22 cellular contexts compared by ENCODE assay signal in genomic region chr6:46115634-46116033, GRCh38. TPM values are rescaled to one million over a fixed set of nuclear protein-coding genes. Genes with fewer than 3 reads are reported as not detected.
"Had no signal": no experiment of that assay in that cellular context is flagged by ENCODE, and none has a peak within 500 bp of the region (broad histone marks: within the 10 kb centered on the region; RNA-seq: fewer than 3 reads in every experiment).

No MANE protein-coding gene starts in this region.

- DNase-seq: colonic mucosa; cortex of kidney; dermis blood vessel endothelial cell; dorsolateral prefrontal cortex; effector CD4-positive, alpha-beta T cell; effector CD8-positive, alpha-beta T cell; effector memory CD4-positive, alpha-beta T cell; effector memory CD8-positive, alpha-beta T cell; endodermal cell; erythroblast; esophagus squamous epithelium; foreskin fibroblast; foreskin keratinocyte; foreskin melanocyte; gastrocnemius medialis; glutamatergic neuron; head of caudate nucleus; heart left ventricle; heart right ventricle had no signal

- ATAC-seq: effector memory CD8-positive, alpha-beta T cell; foreskin keratinocyte; gastrocnemius medialis; gastroesophageal sphincter; heart left ventricle; heart right ventricle had no signal

RNA-seq across cellular contexts. Expression of gene ENPP5, which starts 55.1 kb away (rescaled TPM):
- total RNA-seq: endothelial cell of umbilical vein, glomerular endothelial cell had no signal
